Comparison of ENCODE assay signal across 7 cellular contexts in the genomic region with DNA sequence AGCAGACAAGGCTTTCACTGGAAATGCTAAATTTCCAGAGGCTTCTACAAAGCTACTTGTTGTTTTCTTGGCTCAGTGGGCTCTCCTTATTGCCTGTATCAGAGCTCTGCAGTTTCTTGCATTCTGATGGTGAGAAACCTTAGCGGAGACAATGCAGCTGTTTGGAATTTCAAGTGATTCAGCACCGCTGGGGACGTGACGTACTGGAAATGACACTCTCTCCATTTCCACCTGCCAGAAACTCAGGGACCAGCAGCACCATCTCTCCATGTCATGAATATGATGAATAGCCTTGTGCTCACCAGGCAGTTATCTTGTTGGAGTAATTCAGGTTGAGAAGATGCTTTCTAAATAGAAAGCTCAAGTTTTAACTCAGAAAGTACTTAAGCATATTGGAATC.
"Had no signal": no experiment of that assay in that cellular context is flagged by ENCODE, and none has a peak within 500 bp of the region (broad histone marks: within the 10 kb centered on the region; RNA-seq: fewer than 3 reads in every experiment).

No MANE protein-coding gene starts in this region.

- FAIRE-seq: H1, H54, HepG2 had no signal

- H2AFZ ChIP-seq: GM23338 had no signal

- ATAC-seq: GM23338, HepG2 had no signal

- DNase-seq: H9, HCEC 1CT had no signal

- H3K4me3 ChIP-seq: GM23338 had no signal

- H3K36me3 Mint-ChIP-seq: IgD-negative memory B cell had no signal

- H3K4me2 ChIP-seq: GM23338 had no signal

- H3K4me1 Mint-ChIP-seq: GM23338, IgD-negative memory B cell had no signal

- H3K27me3 Mint-ChIP-seq: IgD-negative memory B cell had no signal

- H3K4me3 Mint-ChIP-seq: GM23338, H9, IgD-negative memory B cell had no signal

- H3K27ac Mint-ChIP-seq: GM23338, H9, IgD-negative memory B cell had no signal
